9 cellular contexts compared by ENCODE assay signal in genomic region chr6:16316741-16317251, GRCh38.
DNase-seq lines count a peak whose midpoint lies in the region; ATAC-seq and TF ChIP-seq lines count a peak whose summit lies in the region.
"Had no signal": no experiment of that assay in that cellular context is flagged by ENCODE, and none has a peak within 500 bp of the region (broad histone marks: within the 10 kb centered on the region; RNA-seq: fewer than 3 reads in every experiment).

No MANE protein-coding gene starts in this region.

- H3K9me3 ChIP-seq in GM23248 (ENCODE audit: low read depth) (no peaks in the 10 kb centered on the region), OCI-LY1 (ENCODE audit: low read length) (no peaks in the 10 kb centered on the region), mammary epithelial cell (replicated peaks; ENCODE audit: insufficient read depth, low read length) (no peaks in the 10 kb centered on the region)

- H3K9ac ChIP-seq in GM23248: peak overlapping the region; percentile 35
- H3K9ac ChIP-seq in OCI-LY1 (ENCODE audit: low read length): no peak overlapping the region
- H3K9ac ChIP-seq in mammary epithelial cell (ENCODE audit: insufficient read depth, low read length): no peak overlapping the region

- TF ChIP-seq CTCF in OCI-LY1 (IDR thresholded peaks at IDR 0.05; ENCODE audit: low read length): peak; percentile 53
- TF ChIP-seq CTCF in mammary epithelial cell (conservative IDR thresholded peaks at IDR 0.05 in 1 of 2, IDR thresholded peaks at IDR 0.05 in 1 of 2; ENCODE audit: extremely low read depth in 1 of 2, insufficient read depth in 1 of 2, low read depth in 1 of 2, low read length in 2 of 2): peak; percentile 70 to 73

- H3K27me3 ChIP-seq in GM23248 (replicated peaks; ENCODE audit: insufficient read depth) (no peaks in the 10 kb centered on the region), OCI-LY1 (ENCODE audit: insufficient read depth, low read length) (no peaks in the 10 kb centered on the region), mammary epithelial cell (ENCODE audit: insufficient read depth, low read length) (no peaks in the 10 kb centered on the region)

- CTCF ChIA-PET in mammary epithelial cell (lab: Charles Lee; ENCODE audit: low non-redundant PET): interaction anchor here (0.6 to 0.7 kb wide), 4 partner anchors 7 to 588 kb away, joined by 3 to 7 read pairs (median 4); no protein-coding TSS in a partner anchor

- intact Hi-C loops in mammary epithelial cell (cut with micrococcal nuclease): no loop called here

- 12 to 14% methylated on average over 7 of the region's 7 CpGs for WGBS in GM23248 (ENCODE audit: low coverage in 1 of 2, low lambda C conversion rate in 2 of 2, missing lambda C conversion rate in 2 of 2), 2 experiments
- 59% methylated on average over 7 of the region's 7 CpGs for WGBS in mammary epithelial cell (ENCODE audit: low coverage, missing lambda C conversion rate)

- DNase-seq in CD1c-positive myeloid dendritic cell (ENCODE audit: extremely low spot score) (peak; percentile 46), GM23248 (peak; percentile 85), mammary epithelial cell (peak; percentile 60), myocyte (ENCODE audit: low read depth) (peak; percentile 54)
- no peak for DNase-seq in effector CD4-positive, alpha-beta T cell

- dilution Hi-C loops in mammary epithelial cell (cut with HindIII; ENCODE audit: low sequenced_read_pairs): no loop called here

- H3K4me2 ChIP-seq in GM23248 (ENCODE audit: unreplicated experiment) (no peak overlapping the region), OCI-LY1 (ENCODE audit: low read length) (no peak overlapping the region), mammary epithelial cell (ENCODE audit: insufficient read depth, low read depth, low read length) (no peak overlapping the region)

- H3K4me3 ChIP-seq in GM23248: no peak overlapping the region
- H3K4me3 ChIP-seq in OCI-LY1 (ENCODE audit: low read depth, low read length, poor library complexity, severe bottlenecking): no peak overlapping the region
- H3K4me3 ChIP-seq in mammary epithelial cell (replicated peaks in 1 of 3; ENCODE audit: insufficient read depth in 1 of 3, low read depth in 2 of 3, low read length in 3 of 3): no peak overlapping the region
- H3K4me3 ChIP-seq: skin epidermis had no signal

- no peaks in the 10 kb centered on the region for H4K20me1 ChIP-seq in GM23248 (ENCODE audit: insufficient read depth)
- no peaks in the 10 kb centered on the region for H4K20me1 ChIP-seq in OCI-LY1 (ENCODE audit: insufficient read depth, low read length)
- no peaks in the 10 kb centered on the region for H4K20me1 ChIP-seq in mammary epithelial cell (ENCODE audit: insufficient read depth, low read length)

- peaks cover 53% of the 10 kb centered on the region for H3F3A ChIP-seq in GM23248 (ENCODE audit: insufficient read depth)
- H3F3A ChIP-seq in OCI-LY1 (ENCODE audit: insufficient read depth, low read length): no peaks in the 10 kb centered on the region

- no peak for ATAC-seq in GM18870 (IDR thresholded peaks at IDR 0.05; ENCODE audit: unreplicated experiment)
- ATAC-seq in GM19023 (IDR thresholded peaks at IDR 0.05; ENCODE audit: unreplicated experiment): no peak

- H3K79me2 ChIP-seq in GM23248 (ENCODE audit: insufficient read depth): 0 out of 2 replicates have a peak, but pooled peaks cover under 1% of the 10 kb centered on the region
- no peaks in the 10 kb centered on the region for H3K79me2 ChIP-seq in OCI-LY1 (ENCODE audit: insufficient read depth, low read length)
- H3K79me2 ChIP-seq in mammary epithelial cell (ENCODE audit: insufficient read depth, low read length): no peaks in the 10 kb centered on the region

- BruUV-seq in mammary epithelial cell (replicated peaks; lab: Mats Ljungman, UMichigan): no TSS peak

- H2AFZ ChIP-seq in GM23248 (no peak overlapping the region), OCI-LY1 (ENCODE audit: low read length) (no peak overlapping the region), mammary epithelial cell (ENCODE audit: low read depth, low read length) (no peak overlapping the region)

- H3K9me2 ChIP-seq in GM23248 (ENCODE audit: insufficient read depth) (no peaks in the 10 kb centered on the region), OCI-LY1 (ENCODE audit: low read depth, low read length) (no peaks in the 10 kb centered on the region)

- H3K27ac ChIP-seq in GM23248 (peak overlapping the region; percentile 98), OCI-LY1 (ENCODE audit: low read depth, low read length, poor library complexity, severe bottlenecking) (no peak overlapping the region), mammary epithelial cell (ENCODE audit: insufficient read depth, low read depth, low read length) (no peak overlapping the region)

- H3K36me3 ChIP-seq in GM23248 (ENCODE audit: low read depth): no peaks in the 10 kb centered on the region
- no peaks in the 10 kb centered on the region for H3K36me3 ChIP-seq in OCI-LY1 (ENCODE audit: insufficient read depth, low read length)
- H3K36me3 ChIP-seq in mammary epithelial cell (ENCODE audit: insufficient read depth, low read length): no peaks in the 10 kb centered on the region

- H3K4me1 ChIP-seq in GM23248 (ENCODE audit: insufficient read depth) (peaks cover 48% of the 10 kb centered on the region), OCI-LY1 (ENCODE audit: insufficient read depth, low read length, severe bottlenecking) (peaks cover 11% of the 10 kb centered on the region), mammary epithelial cell (ENCODE audit: insufficient read depth, low read length) (peaks cover 24% of the 10 kb centered on the region)

- in situ Hi-C loops in GM23248 (cut with MboI) (no loop called here), mammary epithelial cell (cut with MboI; ENCODE audit: low sequenced_read_pairs in 2 of 2) (no loop called here)
